Comparison of ENCODE assay signal across 17 cellular contexts in the genomic region with DNA sequence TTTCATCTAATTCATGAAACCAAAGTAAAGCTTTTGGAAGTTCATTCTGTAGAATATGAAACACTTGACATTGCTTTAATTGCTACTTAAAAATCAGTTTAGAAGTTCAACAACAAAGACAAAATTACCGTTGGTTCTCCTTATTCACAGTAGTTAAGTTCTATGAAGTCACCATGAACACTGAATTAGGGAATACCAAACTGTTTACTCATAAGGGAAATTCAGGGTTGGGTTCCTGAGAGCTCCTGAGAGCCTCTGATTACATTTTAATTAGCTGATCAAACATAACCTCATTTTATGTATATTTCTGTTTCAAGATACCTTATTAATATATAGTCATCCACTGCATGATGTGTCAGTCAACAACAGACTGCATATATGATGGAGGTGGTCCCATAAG. TPM values are rescaled to one million over a fixed set of nuclear protein-coding genes. Genes with fewer than 3 reads are reported as not detected.
DNase-seq lines count a peak whose midpoint lies in the region; ATAC-seq, FAIRE-seq and TF ChIP-seq lines count a peak whose summit lies in the region.
"Had no signal": no experiment of that assay in that cellular context is flagged by ENCODE, and none has a peak within 500 bp of the region (broad histone marks: within the 10 kb centered on the region; RNA-seq: fewer than 3 reads in every experiment).

No MANE protein-coding gene starts in this region.

- H3K27me3 ChIP-seq in adipocyte (replicated peaks; ENCODE audit: control insufficient read depth, insufficient read depth, low read length) (no peaks in the 10 kb centered on the region), HepG2 (ENCODE audit: control insufficient read depth in 1 of 2, insufficient read depth in 2 of 2, low read length in 2 of 2) (no peaks in the 10 kb centered on the region)
- H3K27me3 ChIP-seq: BLaER1 treated with 17β-estradiol and CSF1 and Interleukin-3, amounts not matched to agents 10 nM and 100 nM had no signal

- H3K9ac ChIP-seq in adipocyte (ENCODE audit: low read length) = peak overlapping the region; percentile 76
- no peak overlapping the region for H3K9ac ChIP-seq in HepG2 (ENCODE audit: insufficient read depth, low read depth, low read length)
- H3K9ac ChIP-seq: BLaER1 treated with 17β-estradiol and CSF1 and Interleukin-3, amounts not matched to agents 10 nM and 100 nM had no signal

- H3K4me1 ChIP-seq in adipocyte (ENCODE audit: control insufficient read depth, insufficient read depth, low read length) (peaks cover 63% of the 10 kb centered on the region), HepG2 (ENCODE audit: insufficient read depth, low read length) (no peaks in the 10 kb centered on the region)

- no peak for TF ChIP-seq RAD21 in HepG2 (CRISPR knock-in tag; IDR thresholded peaks at IDR 0.05)

- POLR2A ChIA-PET in HepG2 (lab: Yijun Ruan, JAX) = no interaction called here

- H3K36me3 ChIP-seq in adipocyte (ENCODE audit: control insufficient read depth, insufficient read depth, low read length, severe bottlenecking) (no peaks in the 10 kb centered on the region), HepG2 (replicated peaks in 1 of 2; ENCODE audit: control insufficient read depth in 1 of 2, insufficient read depth in 2 of 2, low read length in 2 of 2) (no peaks in the 10 kb centered on the region)

- CTCF ChIA-PET in HepG2 (lab: Yijun Ruan, JAX; ENCODE audit: low intra/inter-chr PET ratio, low total read pairs) = no interaction called here

- no peak overlapping the region for H2AFZ ChIP-seq in HepG2 (ENCODE audit: low read length)

- in situ Hi-C loops in HepG2 (cut with HindIII; ENCODE audit: extremely low pct_ligation_motif_present, low pct_unique_long_range_greater_than_20kb) = no loop called here

- no peak overlapping the region for H3K27ac Mint-ChIP-seq in chondrocyte (ENCODE audit: unreplicated experiment)
- H3K27ac Mint-ChIP-seq: activated B cell treated with CpG ODN at 0.5 μM for 24 hours, brain, H9 had no signal

- no peaks in the 10 kb centered on the region for H3K27me3 Mint-ChIP-seq in chondrocyte (ENCODE audit: low read depth)
- H3K27me3 Mint-ChIP-seq: activated B cell treated with CpG ODN at 0.5 μM for 24 hours, brain had no signal

- no peak for TF ChIP-seq EP300 in HepG2 (IDR thresholded peaks at IDR 0.05; ENCODE audit: low read depth in 2 of 2, low read length in 2 of 2)
- no peak for TF ChIP-seq EP300 in HepG2 (CRISPR knock-in tag; IDR thresholded peaks at IDR 0.05; ENCODE audit: borderline replicate concordance)

- WGBS in HepG2 (ENCODE audit: low lambda C conversion rate) = 17% methylated on average over 1 of the region's 1 CpG

- no peak overlapping the region for H3K27ac ChIP-seq in HepG2 (ENCODE audit: extremely low read length, insufficient read depth, low read length)
- H3K27ac ChIP-seq: BLaER1 treated with 17β-estradiol and CSF1 and Interleukin-3, amounts not matched to agents 10 nM and 100 nM; SK-N-MC had no signal

- intact Hi-C loops in HepG2 (cut with micrococcal nuclease; ENCODE audit: unreplicated experiment) = no loop called here

- peaks cover 2% of the 10 kb centered on the region for H3K9me3 Mint-ChIP-seq in chondrocyte (ENCODE audit: low read depth)
- H3K9me3 Mint-ChIP-seq: H9 had no signal

- no peak for FAIRE-seq in D721Med (lab: Jason Lieb, UNC)
- no peak for FAIRE-seq in HepG2 (lab: Jason Lieb, UNC)

- no peak overlapping the region for H3K4me3 Mint-ChIP-seq in chondrocyte (ENCODE audit: unreplicated experiment)
- H3K4me3 Mint-ChIP-seq: activated B cell treated with CpG ODN at 0.5 μM for 24 hours, brain, H9 had no signal

- peaks cover 1% of the 10 kb centered on the region for H3K36me3 Mint-ChIP-seq in chondrocyte (ENCODE audit: low read depth)

- no peak overlapping the region for H3K4me2 ChIP-seq in HepG2 (ENCODE audit: low read depth, low read length)

- ATAC-seq in esophagus mucosa (no peak), HepG2 (no peak)

- H3K4me3 ChIP-seq in AG10803 (ENCODE audit: low read length) (no peak overlapping the region), adipocyte (ENCODE audit: low read length) (peak overlapping the region; percentile 38), HepG2 (replicated peaks in 1 of 3; ENCODE audit: insufficient read depth in 1 of 3, low read depth in 2 of 3, low read length in 3 of 3) (no peak overlapping the region)
- H3K4me3 ChIP-seq: BLaER1 treated with 17β-estradiol and CSF1 and Interleukin-3, amounts not matched to agents 10 nM and 100 nM; SK-N-MC had no signal

- no peaks in the 10 kb centered on the region for H4K20me1 ChIP-seq in HepG2 (ENCODE audit: insufficient read depth, low read length)
- H4K20me1 ChIP-seq: BLaER1 treated with 17β-estradiol and CSF1 and Interleukin-3, amounts not matched to agents 10 nM and 100 nM had no signal

- no peak for TF ChIP-seq POLR2A in HepG2 (IDR thresholded peaks at IDR 0.05; ENCODE audit: insufficient read depth in 1 of 2, low read depth in 2 of 2, low read length in 2 of 2)

- DNase-seq in AG10803 (ENCODE audit: low read depth) = peak; percentile 55
- peak; percentile 44 for DNase-seq in HS-5 (ENCODE audit: low read depth)
- DNase-seq in adipocyte (ENCODE audit: low read depth) = peak; percentile 55
- peak; percentile 56 for DNase-seq in kidney tubule cell (ENCODE audit: low spot score)
- no peak for DNase-seq in D721Med (ENCODE audit: insufficient read length, low spot score)
- no peak for DNase-seq in chondrocyte (ENCODE audit: low spot score)
- DNase-seq in HepG2 (ENCODE audit: low spot score) = no peak
- DNase-seq: activated B cell treated with CpG ODN at 0.5 μM for 24 hours; activated T-cell treated with anti-CD3 and anti-CD28 coated beads, Interleukin-2, amount 50 U/mL, for 48 hours; H9; NCI-H524; stimulated activated CD4-positive, alpha-beta T cell treated with anti-CD3 and anti-CD28 coated beads, Interleukin-4, amount 100 ng/mL, for 24 hours; stimulated activated naive CD4-positive, alpha-beta T cell treated with Interleukin-2 at 50 U/mL for 16 hours had no signal

- H3K4me1 Mint-ChIP-seq in chondrocyte (ENCODE audit: low read depth) = peaks cover 15% of the 10 kb centered on the region
- H3K4me1 Mint-ChIP-seq: H9 had no signal

- no peaks in the 10 kb centered on the region for H3K79me2 ChIP-seq in HepG2 (ENCODE audit: insufficient read depth, low read length)

- no peak for TF ChIP-seq CTCF in AG10803 (conservative IDR thresholded peaks at IDR 0.05; ENCODE audit: low read length)
- no peak for TF ChIP-seq CTCF in D721Med (IDR thresholded peaks at IDR 0.05; ENCODE audit: insufficient read depth, missing control alignments)
- no peak for TF ChIP-seq CTCF in chondrocyte (IDR thresholded peaks at IDR 0.05)
- TF ChIP-seq CTCF in HepG2 (CRISPR knock-in tag; IDR thresholded peaks at IDR 0.05) = no peak

- H3K9me3 ChIP-seq in adipocyte (ENCODE audit: control insufficient read depth, low read length) (no peaks in the 10 kb centered on the region), HepG2 (ENCODE audit: low read length) (no peaks in the 10 kb centered on the region)

- BruUV-seq in HepG2 (replicated peaks; lab: Mats Ljungman, UMichigan) = no TSS peak

TF ChIP-seq in HepG2, 621 proteins besides CTCF, POLR2A, EP300 and RAD21:
- TF ChIP-seq ZNF713 (CRISPR knock-in tag; IDR thresholded peaks at IDR 0.05) = no peak
- TF ChIP-seq KLF13 (CRISPR knock-in tag; IDR thresholded peaks at IDR 0.05) = no peak
- TF ChIP-seq ZNF572 (CRISPR knock-in tag; IDR thresholded peaks at IDR 0.05) = no peak
- TF ChIP-seq TBX2 (CRISPR knock-in tag; IDR thresholded peaks at IDR 0.05; ENCODE audit: borderline replicate concordance) = no peak
- no peak for TF ChIP-seq MIER3 (CRISPR knock-in tag; IDR thresholded peaks at IDR 0.05; ENCODE audit: borderline replicate concordance)
- TF ChIP-seq MYNN (CRISPR knock-in tag; IDR thresholded peaks at IDR 0.05; ENCODE audit: low read depth) = no peak
- TF ChIP-seq MEIS1 (CRISPR knock-in tag; IDR thresholded peaks at IDR 0.05; ENCODE audit: borderline replicate concordance) = no peak
- no peak for TF ChIP-seq CAMTA2 (CRISPR knock-in tag; IDR thresholded peaks at IDR 0.05; ENCODE audit: borderline replicate concordance)
- TF ChIP-seq ZNF331 (CRISPR knock-in tag; IDR thresholded peaks at IDR 0.05) = no peak
- TF ChIP-seq ZEB1 (IDR thresholded peaks at IDR 0.05; ENCODE audit: insufficient replicate concordance, low read depth) = no peak
- no peak for TF ChIP-seq ONECUT2 (CRISPR knock-in tag; IDR thresholded peaks at IDR 0.05)

RNA-seq across cellular contexts. Expression of gene ZNF438, which starts 46.1 kb away (rescaled TPM):
- 4.4 to 6.0 TPM (median 4.9 TPM) in 3 replicates for total RNA-seq in chondrocyte
- total RNA-seq in esophagus mucosa = 2.9 TPM
- total RNA-seq in HepG2 (2016; rRNA removed; fragmentation: Illumina TruSeq; extraction: Trizol) = 0.75 and 1.2 TPM in 2 replicates
- total RNA-seq in HepG2 (2016; cell fraction: cytosol; rRNA removed; fragmentation: Illumina TruSeq; extraction: Trizol; ENCODE audit: low read depth) = 0.18 and 0.81 TPM in 2 replicates
- 0.89 and 1.5 TPM in 2 replicates for total RNA-seq in HepG2 (2016; cell fraction: insoluble cytoplasmic fraction; rRNA removed; fragmentation: Illumina TruSeq; extraction: Trizol)
- 1.0 and 1.1 TPM in 2 replicates for total RNA-seq in HepG2 (2016; cell fraction: membrane; rRNA removed; fragmentation: Illumina TruSeq; extraction: Trizol)
- 0.90 and 0.97 TPM in 2 replicates for total RNA-seq in HepG2 (2016; cell fraction: nucleus; rRNA removed; fragmentation: Illumina TruSeq; extraction: Trizol)
- 0.83 and 0.98 TPM in 2 replicates for polyA plus RNA-seq in HepG2 (2011; rRNA removed)
- polyA plus RNA-seq in HepG2 (2011; cell fraction: cytosol; rRNA removed) = 0.43 and 0.69 TPM in 2 replicates
- 0.74 and 0.93 TPM in 2 replicates for polyA plus RNA-seq in HepG2 (2011; cell fraction: nucleus; rRNA removed)
- 0.62 and 0.69 TPM in 2 replicates for polyA plus RNA-seq in HepG2 (2012)
- 0.23 and 0.25 TPM in 2 replicates for polyA plus RNA-seq in HepG2 (2016; cell fraction: cytosol; fragmentation: Illumina TruSeq; extraction: Trizol; ENCODE audit: low read depth)
- polyA plus RNA-seq in HepG2 (2016; cell fraction: insoluble cytoplasmic fraction; fragmentation: Illumina TruSeq; extraction: Trizol; ENCODE audit: low read depth) = 1.4 and 1.7 TPM in 2 replicates
- polyA plus RNA-seq in HepG2 (2016; cell fraction: membrane; fragmentation: Illumina TruSeq; extraction: Trizol; ENCODE audit: low read depth) = 0.62 and 0.98 TPM in 2 replicates
- 0.78 and 1.5 TPM in 2 replicates for polyA plus RNA-seq in HepG2 (2016; cell fraction: nucleus; fragmentation: Illumina TruSeq; extraction: Trizol; ENCODE audit: insufficient read depth, low read depth)
- 1.1 and 3.3 TPM in 2 replicates for polyA minus RNA-seq in HepG2 (2011; rRNA and poly(A)+ RNA removed; ENCODE audit: low replicate concordance)
- polyA minus RNA-seq in HepG2 (2011; cell fraction: cytosol; rRNA and poly(A)+ RNA removed) = 0.40 and 0.53 TPM in 2 replicates
- 1.7 TPM in 2 replicates for polyA minus RNA-seq in HepG2 (2011; cell fraction: nucleus; rRNA and poly(A)+ RNA removed)

Comparison
In these comparisons a context has a peak if more than half of its experiments do, and no peak if none do; other contexts are left out.
1. DNase-seq: peak in AG10803 (single experiment), HS-5 (single experiment), adipocyte (single experiment) and kidney tubule cell (single experiment); none in D721Med (single experiment), chondrocyte (single experiment) and HepG2 (single experiment).